In the genomic region with DNA sequence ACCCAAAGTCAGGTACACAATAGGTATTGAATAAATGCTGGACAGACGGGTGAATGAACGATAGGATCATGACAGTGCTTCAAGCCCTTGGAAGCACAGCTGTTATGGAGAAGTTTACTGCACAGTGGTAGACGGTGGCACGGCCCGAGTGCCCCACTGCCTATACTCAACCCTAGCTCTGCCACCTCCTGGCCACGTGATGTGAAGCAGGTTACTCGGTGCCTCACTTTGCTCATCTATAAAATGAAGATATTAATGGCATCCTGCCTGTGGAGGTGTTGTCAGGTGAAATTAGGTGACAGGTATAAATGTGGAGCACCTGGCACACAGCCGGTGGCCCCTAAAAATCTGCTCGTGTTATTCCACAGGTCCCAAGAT, we compare ENCODE assay signal across 9 cellular contexts. TPM values are rescaled to one million over a fixed set of nuclear protein-coding genes. Genes with fewer than 3 reads are reported as not detected.
DNase-seq lines count a peak whose midpoint lies in the region; ATAC-seq and TF ChIP-seq lines count a peak whose summit lies in the region.
"Had no signal": no experiment of that assay in that cellular context is flagged by ENCODE, and none has a peak within 500 bp of the region (broad histone marks: within the 10 kb centered on the region; RNA-seq: fewer than 3 reads in every experiment).

No MANE protein-coding gene starts in this region.

- no peaks in the 10 kb centered on the region for H3K27me3 ChIP-seq in adrenal gland
- no peaks in the 10 kb centered on the region for H3K27me3 ChIP-seq in suprapubic skin

- H3K4me1 ChIP-seq in adrenal gland (replicated peaks in 1 of 2) = no peaks in the 10 kb centered on the region
- peaks cover 11% of the 10 kb centered on the region for H3K4me1 ChIP-seq in suprapubic skin

- CTCF ChIA-PET in T-cell (lab: Charles Lee) = interaction anchor here (0.6 to 4.7 kb wide), 13 partner anchors 8 to 734 kb away, joined by 3 to 90 read pairs (median 3); partner anchors contain the start of genes IFI27L2 (in 1 of the 2) and OTUB2 (in 1 of the 2)

- TF ChIP-seq POLR2A in adrenal gland (IDR thresholded peaks at IDR 0.05) (no peak), suprapubic skin (IDR thresholded peaks at IDR 0.05) (no peak)

- TF ChIP-seq CTCF in GM12864 (IDR thresholded peaks at IDR 0.05; ENCODE audit: low read depth, low read length, missing control alignments) (peak; percentile 56), adrenal gland (IDR thresholded peaks at IDR 0.05) (peak in 5 of 6 experiments; percentile 30 to 51 (median 46)), suprapubic skin (IDR thresholded peaks at IDR 0.05) (peak in 1 of 2 donors; percentile 23)

- intact Hi-C loops in adrenal gland (cut with DNase I) = no loop called here

- no peak for TF ChIP-seq EP300 in suprapubic skin (IDR thresholded peaks at IDR 0.05)

- H3K9me3 ChIP-seq in adrenal gland (replicated peaks in 1 of 3) (no peaks in the 10 kb centered on the region), suprapubic skin (no peaks in the 10 kb centered on the region)

- H3K36me3 Mint-ChIP-seq in T-cell = no peaks in the 10 kb centered on the region

- WGBS in adrenal gland, 4 donors = 40 to 46% (median 44%) methylated on average over 9 of the region's 9 CpGs
- 20% methylated on average over 8 of the region's 9 CpGs for WGBS in suprapubic skin

- no peaks in the 10 kb centered on the region for H3K36me3 ChIP-seq in adrenal gland (replicated peaks in 1 of 2)
- no peaks in the 10 kb centered on the region for H3K36me3 ChIP-seq in suprapubic skin

- peaks cover 38 to 49% (median 40%) of the 10 kb centered on the region in 3 donors for H3K4me1 Mint-ChIP-seq in T-cell

- POLR2A ChIA-PET in T-cell (lab: Charles Lee) = interaction anchor here in 1 of 2 donors (0.7 kb wide), 1 partner anchor 27 kb away, joined by 3 read pairs; no protein-coding TSS in a partner anchor

- DNase-seq in GM12864 (ENCODE audit: low read depth) (no peak), HT-29 (ENCODE audit: low spot score) (peak; percentile 49), T-cell (peak; percentile 46 to 78 (median 67)), adrenal gland (peak in 4 of 7 donors; percentile 55 to 66 (median 56)), lung microvascular endothelial cell (ENCODE audit: low read depth in 2 of 2) (peak; percentile 28 to 29), suprapubic skin (ENCODE audit: low spot score in 2 of 2) (no peak), HuH-7.5 (ENCODE audit: low spot score) (no peak)

- no peak overlapping the region for H3K27ac ChIP-seq in adrenal gland
- no peak overlapping the region for H3K27ac ChIP-seq in suprapubic skin

- ATAC-seq in T-cell (replicated peaks in 1 of 4) (peak; percentile 90 to 96 (median 92)), GM18502 (IDR thresholded peaks at IDR 0.05; ENCODE audit: poor library complexity, unreplicated experiment) (no peak)

- peak overlapping the region; percentile 83 to 86 (median 83) for H3K4me3 Mint-ChIP-seq in T-cell

- peak overlapping the region; percentile 83 to 90 for H3K27ac Mint-ChIP-seq in T-cell

- H3K4me3 ChIP-seq in GM12864 (ENCODE audit: low read depth, low read length) = peak overlapping the region; percentile 34
- H3K4me3 ChIP-seq in adrenal gland = peak overlapping the region in 1 of 4 donors; percentile 11
- peak overlapping the region; percentile 31 for H3K4me3 ChIP-seq in suprapubic skin

- H3K9me3 Mint-ChIP-seq in T-cell = peaks cover 0 to under 1% (median under 1%) of the 10 kb centered on the region in 3 donors

- no peaks in the 10 kb centered on the region for H3K27me3 Mint-ChIP-seq in T-cell

RNA-seq across cellular contexts. Expression of gene ASB2, which starts 5.8 kb away (rescaled TPM):
- total RNA-seq in HT-29 (2014; rRNA removed; shearing (Covaris generic)) = 0.05 and 0.16 TPM in 2 replicates
- total RNA-seq in T-cell (1 to 10 TPM; 2.7 to 5.4 (median 3.3) TPM), adrenal gland (1 to 10 TPM in 1 of 8 donors, under 1 TPM in 6, not detected in 1; 0.19 to 1.5 (median 0.47) TPM), lung microvascular endothelial cell (not detected in 2 replicates), suprapubic skin (1 to 10 TPM in 2 of 4 donors, under 1 TPM in 2; 0.79 to 2.5 (median 0.95) TPM)
- 1 to 10 TPM in 2 of 3 donors, under 1 TPM in 1; 0.44 to 3.5 (median 2.2) TPM for polyA plus RNA-seq in adrenal gland

RNA-seq across cellular contexts. Expression of gene CCDC197, which starts 26.5 kb away (rescaled TPM):
- not detected in 2 replicates for total RNA-seq in HT-29 (2014; rRNA removed; shearing (Covaris generic))
- total RNA-seq in T-cell = not detected
- not detected for total RNA-seq in adrenal gland
- not detected for polyA plus RNA-seq in adrenal gland
- not detected in 2 replicates for total RNA-seq in lung microvascular endothelial cell
- not detected for total RNA-seq in suprapubic skin
- total RNA-seq: T-helper 1 cell treated with Interleukin-12 subunit alpha and Interleukin-12 subunit beta and Interleukin-4 antibody, amounts not matched to agents 30 ng/mL and 1 ng/mL, for 36 hours had no signal

RNA-seq across cellular contexts. Expression of gene FAM181A, which starts 43.4 kb away (rescaled TPM):
- not detected in 2 replicates for total RNA-seq in HT-29 (2014; rRNA removed; shearing (Covaris generic))
- total RNA-seq in T-cell (not detected), adrenal gland (not detected), lung microvascular endothelial cell (not detected in 2 replicates), suprapubic skin (not detected)
- polyA plus RNA-seq in adrenal gland = not detected
- total RNA-seq: T-helper 1 cell treated with Interleukin-12 subunit alpha and Interleukin-12 subunit beta and Interleukin-4 antibody, amounts not matched to agents 30 ng/mL and 1 ng/mL, for 36 hours had no signal

RNA-seq across cellular contexts. Expression of gene OTUB2, which starts 55.6 kb away (rescaled TPM):
- 2.3 and 2.4 TPM in 2 replicates for total RNA-seq in HT-29 (2014; rRNA removed; shearing (Covaris generic))
- under 1 TPM; 0.09 to 0.57 (median 0.28) TPM for total RNA-seq in T-cell
- 1 to 10 TPM in 6 of 8 donors, under 1 TPM in 2; 0.17 to 2.5 (median 1.5) TPM for total RNA-seq in adrenal gland
- 1 to 10 TPM in 1 of 3 donors, under 1 TPM in 2; 0.47 to 2.0 (median 0.48) TPM for polyA plus RNA-seq in adrenal gland
- 0.40 and 0.44 TPM in 2 replicates for total RNA-seq in lung microvascular endothelial cell
- total RNA-seq in suprapubic skin = 10 to 100 TPM in 3 of 4 donors, 1 to 10 TPM in 1; 7.2 to 35.5 (median 14.3) TPM

Comparison
In these comparisons a context has a peak if more than half of its experiments do, and no peak if none do; other contexts are left out.
1. DNase-seq: peak in HT-29 (single experiment), T-cell (34 of 34), adrenal gland (4 of 7) and lung microvascular endothelial cell (2 of 2); none in GM12864 (single experiment), suprapubic skin (0 of 2) and HuH-7.5 (single experiment).